ENCODE assay signal across 23 cellular contexts in the genomic region with DNA sequence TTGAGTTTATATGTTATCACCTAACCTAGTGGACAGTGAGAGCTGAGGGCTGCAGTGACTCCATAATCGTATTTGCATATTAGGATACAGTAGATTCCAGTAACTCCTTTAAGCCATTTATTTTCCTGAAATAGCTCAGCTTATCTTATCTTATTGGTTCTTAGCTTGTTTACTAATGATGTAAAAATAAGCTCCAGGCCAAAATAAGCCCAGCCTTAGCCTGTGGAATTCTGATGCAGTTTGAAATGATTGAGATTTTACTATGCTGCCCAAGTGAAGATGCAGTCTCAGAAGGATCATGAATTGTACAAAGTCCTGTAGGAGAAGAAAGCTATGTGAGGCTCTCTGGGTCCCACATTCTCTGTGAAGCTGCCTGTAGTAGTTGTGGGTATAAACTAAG. TPM values are rescaled to one million over a fixed set of nuclear protein-coding genes. Genes with fewer than 3 reads are reported as not detected.
DNase-seq lines count a peak whose midpoint lies in the region; ATAC-seq and TF ChIP-seq lines count a peak whose summit lies in the region.
"Had no signal": no experiment of that assay in that cellular context is flagged by ENCODE, and none has a peak within 500 bp of the region (broad histone marks: within the 10 kb centered on the region; RNA-seq: fewer than 3 reads in every experiment).

No MANE protein-coding gene starts in this region.

- H3K4me3 ChIP-seq in PC-9 = no peak overlapping the region
- no peak overlapping the region for H3K4me3 ChIP-seq in naive thymus-derived CD4-positive, alpha-beta T cell (ENCODE audit: low read length)
- H3K4me3 ChIP-seq: Peyer's patch, uterus had no signal

- peaks cover 100% of the 10 kb centered on the region for H3K36me3 ChIP-seq in PC-9 (ENCODE audit: low read depth)
- H3K36me3 ChIP-seq in naive thymus-derived CD4-positive, alpha-beta T cell (ENCODE audit: control insufficient read depth in 2 of 3, insufficient read depth in 3 of 3, low read length in 3 of 3) = peaks cover 56 to 100% (median 64%) of the 10 kb centered on the region in 3 experiments
- H3K36me3 ChIP-seq: uterus had no signal

- peaks cover 51% of the 10 kb centered on the region for H4K20me1 ChIP-seq in PC-9 (ENCODE audit: insufficient read depth)

- peaks cover 91% of the 10 kb centered on the region for H3F3A ChIP-seq in PC-9 (ENCODE audit: insufficient read depth, low read depth)

- no peak overlapping the region for H3K4me3 Mint-ChIP-seq in activated naive CD4-positive, alpha-beta T cell treated with anti-CD3 and anti-CD28 coated beads, Interleukin-2, amount 10 ng/mL, durations not matched to agents 7 days and 5 days
- no peak overlapping the region for H3K4me3 Mint-ChIP-seq in brain
- H3K4me3 Mint-ChIP-seq in naive thymus-derived CD4-positive, alpha-beta T cell = no peak overlapping the region

- POLR2A ChIA-PET in PC-9 (lab: Charles Lee; ENCODE audit: unreplicated experiment) = no interaction called here
- POLR2A ChIA-PET in naive thymus-derived CD4-positive, alpha-beta T cell (lab: Charles Lee) = interaction anchor here (0.6 to 1.6 kb wide), 5 partner anchors 10 to 26 kb away, joined by 3 to 4 read pairs (median 3); no protein-coding TSS in a partner anchor

- H3K27me3 Mint-ChIP-seq in activated naive CD4-positive, alpha-beta T cell treated with anti-CD3 and anti-CD28 coated beads, Interleukin-2, amount 10 ng/mL, durations not matched to agents 7 days and 5 days = no peaks in the 10 kb centered on the region
- peaks cover 4% of the 10 kb centered on the region for H3K27me3 Mint-ChIP-seq in brain
- no peaks in the 10 kb centered on the region for H3K27me3 Mint-ChIP-seq in naive thymus-derived CD4-positive, alpha-beta T cell

- no peaks in the 10 kb centered on the region for H3K27me3 ChIP-seq in PC-9 (ENCODE audit: insufficient read depth, low read depth)
- no peaks in the 10 kb centered on the region for H3K27me3 ChIP-seq in naive thymus-derived CD4-positive, alpha-beta T cell (ENCODE audit: control insufficient read depth in 2 of 2, insufficient read depth in 2 of 2, low read length in 2 of 2)
- H3K27me3 ChIP-seq: Peyer's patch, uterus had no signal

- peak overlapping the region; percentile 62 for H3K27ac Mint-ChIP-seq in activated naive CD4-positive, alpha-beta T cell treated with anti-CD3 and anti-CD28 coated beads, Interleukin-2, amount 10 ng/mL, durations not matched to agents 7 days and 5 days
- H3K27ac Mint-ChIP-seq in brain = peak overlapping the region in 3 of 5 experiments; percentile 8 to 30 (median 26)
- H3K27ac Mint-ChIP-seq in naive thymus-derived CD4-positive, alpha-beta T cell = peak overlapping the region; percentile 14 to 89 (median 79)
- H3K27ac Mint-ChIP-seq: activated T-helper 2 cell treated with anti-CD3 and anti-CD28 coated beads, Interferon-gamma antibody, Interleukin-2, Interleukin-4, amounts not matched to agents 10 μg/mL and 5 μg/mL and 100 μg/mL, durations not matched to agents 14 hours and 24 hours and 36 hours had no signal

- no peaks in the 10 kb centered on the region for H3K9me2 ChIP-seq in PC-9 (ENCODE audit: insufficient read depth)

- no peak for ATAC-seq in naive thymus-derived CD4-positive, alpha-beta T cell
- ATAC-seq in GM21825 (IDR thresholded peaks at IDR 0.05; ENCODE audit: unreplicated experiment) = no peak

- intact Hi-C loops in PC-9 (cut with micrococcal nuclease; ENCODE audit: unreplicated experiment) = no loop called here
- intact Hi-C loops in naive thymus-derived CD4-positive, alpha-beta T cell (cut with micrococcal nuclease) = no loop called here

- H3K79me2 ChIP-seq in PC-9 (ENCODE audit: low read depth) = peaks cover 89% of the 10 kb centered on the region

- H3K27ac ChIP-seq in PC-9 = 0 out of 2 replicates have a peak overlapping the region, but pooled peaks have one; percentile 13
- peak overlapping the region; percentile 41 for H3K27ac ChIP-seq in naive thymus-derived CD4-positive, alpha-beta T cell (ENCODE audit: low read depth, low read length)
- H3K27ac ChIP-seq: uterus had no signal

- peaks cover 89% of the 10 kb centered on the region for H3K36me3 Mint-ChIP-seq in activated naive CD4-positive, alpha-beta T cell treated with anti-CD3 and anti-CD28 coated beads, Interleukin-2, amount 10 ng/mL, durations not matched to agents 7 days and 5 days
- peaks cover 97% of the 10 kb centered on the region for H3K36me3 Mint-ChIP-seq in brain
- H3K36me3 Mint-ChIP-seq in naive thymus-derived CD4-positive, alpha-beta T cell = peaks cover 27 to 77% (median 74%) of the 10 kb centered on the region in 5 donors

- H3K9me3 ChIP-seq in PC-9 (ENCODE audit: insufficient read depth, low read depth) = no peaks in the 10 kb centered on the region
- no peaks in the 10 kb centered on the region for H3K9me3 ChIP-seq in naive thymus-derived CD4-positive, alpha-beta T cell (ENCODE audit: control insufficient read depth in 2 of 3, low read length in 3 of 3)
- H3K9me3 ChIP-seq: Peyer's patch, uterus had no signal

- no peak for DNase-seq in activated naive CD4-positive, alpha-beta T cell treated with anti-CD3 and anti-CD28 coated beads, Interleukin-2, amount 10 ng/mL, durations not matched to agents 7 days and 5 days
- DNase-seq in activated naive CD4-positive, alpha-beta T cell treated with Interleukin-2 at 50 U/mL for 16 hours = no peak
- DNase-seq in PC-9 = no peak
- DNase-seq in naive thymus-derived CD4-positive, alpha-beta T cell = no peak
- no peak for DNase-seq in midbrain (lab: John Stamatoyannopoulos, UW)
- DNase-seq in DMS153 (lab: John Stamatoyannopoulos, UW) = no peak
- DNase-seq: activated CD4-positive, CD25-positive, alpha-beta regulatory T cell treated with anti-CD3 and anti-CD28 coated beads, Interleukin-2, amount 50 U/mL, for 72 hours; amniotic stem cell; caudate nucleus; HCEC 1CT; head of caudate nucleus; NCI-H1048; NCI-H187; NCI-H526 treated with DMSO at 0.1 percent for 48 hours; nucleus accumbens; Peyer's patch; SIG-M5; small intestine; stimulated activated CD4-positive, alpha-beta T cell treated with anti-CD3 and anti-CD28 coated beads, Interleukin-1b, Interleukin-23, amount 100 ng/mL, for 48 hours; uterus had no signal

- no peak overlapping the region for H3K4me2 ChIP-seq in PC-9

- peaks cover 59% of the 10 kb centered on the region for H3K4me1 Mint-ChIP-seq in activated naive CD4-positive, alpha-beta T cell treated with anti-CD3 and anti-CD28 coated beads, Interleukin-2, amount 10 ng/mL, durations not matched to agents 7 days and 5 days
- peaks cover 4% of the 10 kb centered on the region for H3K4me1 Mint-ChIP-seq in brain
- H3K4me1 Mint-ChIP-seq in naive thymus-derived CD4-positive, alpha-beta T cell = peaks cover 25 to 73% (median 55%) of the 10 kb centered on the region in 7 donors

- CTCF ChIA-PET in activated naive CD4-positive, alpha-beta T cell treated with anti-CD3 and anti-CD28 coated beads, Interleukin-2, amount 10 ng/mL, durations not matched to agents 7 days and 5 days (lab: Charles Lee) = interaction anchor here (1.0 to 1.5 kb wide), 3 partner anchors 94 to 252 kb away, joined by 3 to 4 read pairs (median 4); no protein-coding TSS in a partner anchor
- CTCF ChIA-PET in PC-9 (lab: Charles Lee) = interaction anchor here (0.6 kb wide), 1 partner anchor 20 kb away, joined by 3 read pairs; no protein-coding TSS in a partner anchor
- CTCF ChIA-PET in naive thymus-derived CD4-positive, alpha-beta T cell (lab: Charles Lee) = interaction anchor here (1.1 kb wide), 1 partner anchor 94 kb away, joined by 4 read pairs; no protein-coding TSS in a partner anchor

- no TSS peak for BruUV-seq in PC-9 (replicated peaks; lab: Mats Ljungman, UMichigan)

- no peak for TF ChIP-seq CTCF in PC-9 (conservative IDR thresholded peaks at IDR 0.05)
- no peak for TF ChIP-seq CTCF in brain (conservative IDR thresholded peaks at IDR 0.05)

- no peak overlapping the region for H2AFZ ChIP-seq in PC-9

- no peaks in the 10 kb centered on the region for H3K9me3 Mint-ChIP-seq in activated naive CD4-positive, alpha-beta T cell treated with anti-CD3 and anti-CD28 coated beads, Interleukin-2, amount 10 ng/mL, durations not matched to agents 7 days and 5 days
- no peaks in the 10 kb centered on the region for H3K9me3 Mint-ChIP-seq in brain
- H3K9me3 Mint-ChIP-seq in naive thymus-derived CD4-positive, alpha-beta T cell = no peaks in the 10 kb centered on the region
- H3K9me3 Mint-ChIP-seq: activated T-helper 2 cell treated with anti-CD3 and anti-CD28 coated beads, Interferon-gamma antibody, Interleukin-2, Interleukin-4, amounts not matched to agents 10 μg/mL and 5 μg/mL and 100 μg/mL, durations not matched to agents 14 hours and 24 hours and 36 hours had no signal

- no peaks in the 10 kb centered on the region for H3K4me1 ChIP-seq in PC-9 (replicated peaks; ENCODE audit: insufficient read depth)
- H3K4me1 ChIP-seq in naive thymus-derived CD4-positive, alpha-beta T cell (ENCODE audit: control insufficient read depth in 2 of 2, insufficient read depth in 2 of 2, low read length in 2 of 2) = peaks cover 22 to 37% of the 10 kb centered on the region in 2 donors
- H3K4me1 ChIP-seq: uterus had no signal

RNA-seq across cellular contexts. Expression of gene ATP1A1, which starts 18.2 kb away (rescaled TPM):
- 393 and 399 TPM in 2 replicates for total RNA-seq in PC-9 (2021)
- 432 TPM for polyA plus RNA-seq in brain (ENCODE audit: insufficient read depth, low read depth, low replicate concordance)
- 100 to 1,000 TPM; 228 to 315 (median 287) TPM for total RNA-seq in naive thymus-derived CD4-positive, alpha-beta T cell
- 10 to 100 TPM; 75.0 to 86.0 TPM for polyA plus RNA-seq in naive thymus-derived CD4-positive, alpha-beta T cell

Comparison
In these comparisons a context has a peak if more than half of its experiments do, and no peak if none do; other contexts are left out.
1. H3K27ac Mint-ChIP-seq: peak in every context shown above with its lines; median percentile 79 in naive thymus-derived CD4-positive, alpha-beta T cell; 62 in activated naive CD4-positive, alpha-beta T cell treated with anti-CD3 and anti-CD28 coated beads, Interleukin-2, amount 10 ng/mL, durations not matched to agents 7 days and 5 days; 26 in brain.